ENCODE assay signal across 8 cellular contexts in the genomic region with DNA sequence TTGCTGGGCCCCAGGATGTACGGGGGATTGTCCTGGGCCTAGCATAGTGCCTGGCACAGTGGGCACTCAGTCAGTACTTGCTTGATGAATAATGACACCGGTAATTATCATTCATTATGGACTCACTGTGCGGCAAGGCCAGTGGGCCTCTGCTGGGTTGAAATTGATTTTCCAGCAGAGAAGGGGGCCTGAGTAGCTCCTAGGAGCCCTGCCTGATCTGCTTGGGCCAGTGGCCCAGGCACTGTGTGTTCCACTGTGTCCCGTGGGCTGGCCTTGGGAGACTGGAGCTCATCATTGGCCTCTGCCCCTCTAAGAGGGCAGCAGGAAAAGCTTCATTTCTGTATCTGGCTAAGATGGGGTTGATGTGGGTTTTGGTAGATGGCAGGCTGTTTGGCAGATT. TPM values are rescaled to one million over a fixed set of nuclear protein-coding genes. Genes with fewer than 3 reads are reported as not detected.
A peak's percentile ranks its signal among the peaks of the same experiment; 100 is the strongest.
DNase-seq lines count a peak whose midpoint lies in the region; ATAC-seq and TF ChIP-seq lines count a peak whose summit lies in the region.

No MANE protein-coding gene starts in this region.

- 58% methylated on average over 3 of the region's 4 CpGs for WGBS in SK-N-SH (ENCODE audit: low lambda C conversion rate)

- H4K20me1 ChIP-seq in SK-N-SH (ENCODE audit: insufficient read depth) (peaks cover 20% of the 10 kb centered on the region), fibroblast of lung (ENCODE audit: control insufficient read depth, extremely low read depth, insufficient read depth, low read length) (no peaks in the 10 kb centered on the region), osteoblast (ENCODE audit: insufficient read depth, low read length) (peaks cover 28% of the 10 kb centered on the region)

- H3K27ac ChIP-seq in SK-N-SH (ENCODE audit: low read depth in 2 of 2, low read length in 1 of 2) (peak overlapping the region in 1 of 2 experiments; percentile 32; a peak in 1 of 4 replicates), fibroblast of lung (ENCODE audit: insufficient read depth, low read length) (peak overlapping the region; percentile 82), osteoblast (ENCODE audit: low read depth, low read length) (peak overlapping the region; percentile 88)

- peaks cover 9% of the 10 kb centered on the region for H3F3A ChIP-seq in SK-N-SH (replicated peaks; ENCODE audit: insufficient read depth)

- H3K9me2 ChIP-seq in SK-N-SH, result no peaks in the 10 kb centered on the region

- H3K4me1 ChIP-seq in SK-N-SH (ENCODE audit: control insufficient read depth in 1 of 2, insufficient read depth in 2 of 2, low read depth in 1 of 2, low read length in 1 of 2), result peaks cover 18 to 27% of the 10 kb centered on the region in 2 experiments; a peak in 3 of 4 replicates
- H3K4me1 ChIP-seq in fibroblast of lung (ENCODE audit: control insufficient read depth, extremely low read depth, insufficient read depth, low read length), result peaks cover 21% of the 10 kb centered on the region
- peaks cover 51% of the 10 kb centered on the region for H3K4me1 ChIP-seq in osteoblast (ENCODE audit: insufficient read depth, low read length)

- no peak for DNase-seq in AG10803 (ENCODE audit: low read depth)
- peak; percentile 26 for DNase-seq in SK-N-SH
- DNase-seq in fibroblast of lung (ENCODE audit: low read depth in 2 of 2), result no peak
- no peak for DNase-seq in osteoblast (ENCODE audit: insufficient read length, low spot score, missing footprints)
- DNase-seq in GM19240 (ENCODE audit: insufficient read length, low spot score), result no peak
- no peak for DNase-seq in NCI-H2196 treated with DMSO at 0.1 percent for 48 hours (lab: John Stamatoyannopoulos, UW; ENCODE audit: unreplicated experiment)

- H2AFZ ChIP-seq in SK-N-SH (ENCODE audit: low read depth) (no peak overlapping the region), fibroblast of lung (ENCODE audit: low read length) (no peak overlapping the region), osteoblast (ENCODE audit: low read length) (peak overlapping the region; percentile 56)

- H3K27me3 ChIP-seq in SK-N-SH (ENCODE audit: insufficient read depth), result no peaks in the 10 kb centered on the region
- no peaks in the 10 kb centered on the region for H3K27me3 ChIP-seq in fibroblast of lung (ENCODE audit: control insufficient read depth, insufficient read depth, low read length)
- H3K27me3 ChIP-seq in osteoblast (ENCODE audit: insufficient read depth, low read length), result no peaks in the 10 kb centered on the region

- TF ChIP-seq CTCF in AG10803 (conservative IDR thresholded peaks at IDR 0.05; ENCODE audit: low read length), result no peak
- no peak for TF ChIP-seq CTCF in SK-N-SH (IDR thresholded peaks at IDR 0.05)
- TF ChIP-seq CTCF in fibroblast of lung (conservative IDR thresholded peaks at IDR 0.05 in 1 of 2, IDR thresholded peaks at IDR 0.05 in 1 of 2; ENCODE audit: low read depth in 1 of 2, low read length in 2 of 2), result no peak
- TF ChIP-seq CTCF in osteoblast (IDR thresholded peaks at IDR 0.05; ENCODE audit: extremely low read depth, low read depth, low read length), result no peak

- no peak for TF ChIP-seq EP300 in SK-N-SH (IDR thresholded peaks at IDR 0.05; ENCODE audit: borderline replicate concordance in 1 of 2, low read depth in 1 of 2, low read length in 1 of 2)

- POLR2A ChIA-PET in SK-N-SH (lab: Yijun Ruan, JAX), result no interaction called here

- H3K9ac ChIP-seq in SK-N-SH, result peak overlapping the region; percentile 81
- peak overlapping the region; percentile 83 for H3K9ac ChIP-seq in fibroblast of lung (ENCODE audit: insufficient read depth, low read length)

- H3K36me3 ChIP-seq in SK-N-SH (replicated peaks in 1 of 2; ENCODE audit: control insufficient read depth in 1 of 2, insufficient read depth in 2 of 2, low read length in 1 of 2) (no peaks in the 10 kb centered on the region), fibroblast of lung (ENCODE audit: control insufficient read depth, insufficient read depth, low read length) (no peaks in the 10 kb centered on the region), osteoblast (ENCODE audit: insufficient read depth, low read length) (no peaks in the 10 kb centered on the region)

- ATAC-seq in GM21423 (IDR thresholded peaks at IDR 0.05; ENCODE audit: unreplicated experiment), result no peak
- ATAC-seq in activated CD4-positive, CD25-positive, alpha-beta regulatory T cell treated with anti-CD3 and anti-CD28 coated beads, Interleukin-2, amount 50 U/mL, for 24 hours, result no peak

- H3K9me3 ChIP-seq in SK-N-SH (no peaks in the 10 kb centered on the region), fibroblast of lung (ENCODE audit: control insufficient read depth, insufficient read depth, low read depth, low read length) (no peaks in the 10 kb centered on the region), osteoblast (ENCODE audit: low read depth, low read length) (no peaks in the 10 kb centered on the region)

- H3K4me2 ChIP-seq in SK-N-SH (peak overlapping the region; percentile 100), fibroblast of lung (ENCODE audit: extremely low read depth, insufficient read depth, low read length) (peak overlapping the region; percentile 98), osteoblast (ENCODE audit: insufficient read depth, low read length) (peak overlapping the region; percentile 100)

- H3K79me2 ChIP-seq in SK-N-SH (ENCODE audit: insufficient read depth) (peaks cover 60% of the 10 kb centered on the region), fibroblast of lung (ENCODE audit: control insufficient read depth, insufficient read depth, low read length) (peaks cover 48% of the 10 kb centered on the region), osteoblast (ENCODE audit: insufficient read depth, low read length) (peaks cover 59% of the 10 kb centered on the region)

- CTCF ChIA-PET in SK-N-SH (lab: Yijun Ruan, JAX), result interaction anchor here (0.7 to 5.6 kb wide), 6 partner anchors 10 to 83 kb away, joined by 3 to 31 read pairs (median 4); no protein-coding TSS in a partner anchor

- H3K4me3 ChIP-seq in AG10803 (ENCODE audit: low read length) (peak overlapping the region; percentile 97), SK-N-SH (ENCODE audit: low read depth in 2 of 2, low read length in 1 of 2) (peak overlapping the region; percentile 75 to 99), fibroblast of lung (replicated peaks in 1 of 4; ENCODE audit: control extremely low read depth in 1 of 4, insufficient read depth in 1 of 4, low read depth in 3 of 4, low read length in 4 of 4) (peak overlapping the region; percentile 66 to 93 (median 90)), osteoblast (ENCODE audit: insufficient read depth, low read length) (peak overlapping the region; percentile 93)

- TF ChIP-seq RAD21 in SK-N-SH (IDR thresholded peaks at IDR 0.05; ENCODE audit: low read length), result no peak

TF ChIP-seq in SK-N-SH, 30 proteins besides CTCF, POLR2A, EP300 and RAD21:
- TF ChIP-seq, protein P1, sequence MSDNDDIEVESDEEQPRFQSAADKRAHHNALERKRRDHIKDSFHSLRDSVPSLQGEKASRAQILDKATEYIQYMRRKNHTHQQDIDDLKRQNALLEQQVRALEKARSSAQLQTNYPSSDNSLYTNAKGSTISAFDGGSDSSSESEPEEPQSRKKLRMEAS (IDR thresholded peaks at IDR 0.05; ENCODE audit: low read depth), result no peak

RNA-seq across cellular contexts. Expression of a gene that starts 1.4 kb away (rescaled TPM):
- 6.0 and 6.1 TPM in 2 replicates for polyA plus RNA-seq in SK-N-SH (2012; rRNA removed)
- polyA plus RNA-seq in SK-N-SH (2012; cell fraction: cytosol; rRNA removed), result 4.1 and 5.6 TPM in 2 replicates
- polyA plus RNA-seq in SK-N-SH (2012; cell fraction: nucleus; rRNA removed), result 5.7 and 6.8 TPM in 2 replicates
- 24.1 and 29.9 TPM in 2 replicates for total RNA-seq in fibroblast of lung
- 8.1 and 9.1 TPM in 2 replicates for polyA plus RNA-seq in fibroblast of lung
- 9.1 and 11.8 TPM in 2 replicates for polyA plus RNA-seq in fibroblast of lung (2012)
- polyA minus RNA-seq in fibroblast of lung (ENCODE audit: low replicate concordance), result 15.8 and 16.8 TPM in 2 replicates
- total RNA-seq in osteoblast, result 39.5 and 43.1 TPM in 2 replicates
